In genomic region chr12:120265483-120266179, GRCh38 we compare ENCODE assay signal across 1 cellular context.
TF ChIP-seq lines count a peak whose summit lies in the region.

Gene PXN (minus strand): TSS chr12:120265730. CDS start chr12:120265629, 101 bp downstream.

TF ChIP-seq in HepG2, 621 proteins besides CTCF, POLR2A, EP300 and RAD21 (continued from another document and continues in another):
- peak; percentile 71 for TF ChIP-seq PATZ1 (CRISPR knock-in tag; IDR thresholded peaks at IDR 0.05)
- TF ChIP-seq ZNF256 (CRISPR knock-in tag; conservative IDR thresholded peaks at IDR 0.05): no peak
- TF ChIP-seq SALL2 (CRISPR knock-in tag; IDR thresholded peaks at IDR 0.05): no peak
- no peak for TF ChIP-seq CHCHD3 (CRISPR knock-in tag; IDR thresholded peaks at IDR 0.05)
- no peak for TF ChIP-seq MBNL3 (CRISPR knock-in tag; conservative IDR thresholded peaks at IDR 0.05)
- TF ChIP-seq RXRB (CRISPR knock-in tag; IDR thresholded peaks at IDR 0.05; ENCODE audit: borderline replicate concordance): peak; percentile 32; the same call in 1 of the 2 replicates
- TF ChIP-seq NR2F6 (IDR thresholded peaks at IDR 0.05): peak; percentile 43; the same call in 1 of the 2 replicates
- TF ChIP-seq NR2F6 (CRISPR knock-in tag; IDR thresholded peaks at IDR 0.05): peak; percentile 66; the same call in 1 of the 2 replicates
- TF ChIP-seq ZNF724P (CRISPR knock-in tag; IDR thresholded peaks at IDR 0.05; ENCODE audit: borderline replicate concordance): no peak
- TF ChIP-seq ZNF747 (CRISPR knock-in tag; IDR thresholded peaks at IDR 0.05; ENCODE audit: borderline replicate concordance): no peak
- no peak for TF ChIP-seq LRRFIP1 (CRISPR knock-in tag; conservative IDR thresholded peaks at IDR 0.05)
- no peak for TF ChIP-seq ZNF275 (CRISPR knock-in tag; IDR thresholded peaks at IDR 0.05; ENCODE audit: borderline replicate concordance)
- no peak for TF ChIP-seq ZNF280B (CRISPR knock-in tag; IDR thresholded peaks at IDR 0.05; ENCODE audit: borderline replicate concordance)
- no peak for TF ChIP-seq THYN1 (CRISPR knock-in tag; IDR thresholded peaks at IDR 0.05; ENCODE audit: borderline replicate concordance, low read depth)
- peak; percentile 88; the same call in 1 of the 3 replicates for TF ChIP-seq MXI1 (IDR thresholded peaks at IDR 0.05; ENCODE audit: borderline replicate concordance, low read depth, low read length)
- no peak for TF ChIP-seq ZNF513 (CRISPR knock-in tag; conservative IDR thresholded peaks at IDR 0.05)
- TF ChIP-seq HDAC6 (IDR thresholded peaks at IDR 0.05; ENCODE audit: low read depth, low read length): no peak
- TF ChIP-seq SKI (IDR thresholded peaks at IDR 0.05; ENCODE audit: partially characterized antibody): peak; percentile 22
- no peak for TF ChIP-seq ZNF468 (CRISPR knock-in tag; IDR thresholded peaks at IDR 0.05)
- no peak for TF ChIP-seq RBAK (CRISPR knock-in tag; IDR thresholded peaks at IDR 0.05)
- TF ChIP-seq TFDP1 (CRISPR knock-in tag; IDR thresholded peaks at IDR 0.05; ENCODE audit: borderline replicate concordance): no peak; the same call in 1 of the 2 replicates
- TF ChIP-seq ATAD3A (CRISPR knock-in tag; IDR thresholded peaks at IDR 0.05): no peak
- TF ChIP-seq ZBTB44 (CRISPR knock-in tag; IDR thresholded peaks at IDR 0.05): no peak
- TF ChIP-seq CEBPZ (IDR thresholded peaks at IDR 0.05; ENCODE audit: low read length): no peak
- TF ChIP-seq XRCC5 (optimal IDR thresholded peaks at IDR 0.05; ENCODE audit: low read length): no peak
- TF ChIP-seq ZNF10 (CRISPR knock-in tag; IDR thresholded peaks at IDR 0.05; ENCODE audit: borderline replicate concordance, low read depth): no peak
- TF ChIP-seq NFYB (CRISPR knock-in tag; IDR thresholded peaks at IDR 0.05): no peak
- 0 out of 2 replicates have a peak, but pooled peaks have one; percentile 50 for TF ChIP-seq MTA1 (CRISPR knock-in tag; IDR thresholded peaks at IDR 0.05; ENCODE audit: borderline replicate concordance)
- TF ChIP-seq ZNF780A (CRISPR knock-in tag; IDR thresholded peaks at IDR 0.05): no peak
- peak; percentile 67 for TF ChIP-seq ZGPAT (CRISPR knock-in tag; IDR thresholded peaks at IDR 0.05)
- TF ChIP-seq ZBTB10 (CRISPR knock-in tag; IDR thresholded peaks at IDR 0.05; ENCODE audit: borderline replicate concordance): no peak
- TF ChIP-seq MIXL1 (CRISPR knock-in tag; IDR thresholded peaks at IDR 0.05): no peak
